ENCODE assay signal across 9 cellular contexts in the genomic region with DNA sequence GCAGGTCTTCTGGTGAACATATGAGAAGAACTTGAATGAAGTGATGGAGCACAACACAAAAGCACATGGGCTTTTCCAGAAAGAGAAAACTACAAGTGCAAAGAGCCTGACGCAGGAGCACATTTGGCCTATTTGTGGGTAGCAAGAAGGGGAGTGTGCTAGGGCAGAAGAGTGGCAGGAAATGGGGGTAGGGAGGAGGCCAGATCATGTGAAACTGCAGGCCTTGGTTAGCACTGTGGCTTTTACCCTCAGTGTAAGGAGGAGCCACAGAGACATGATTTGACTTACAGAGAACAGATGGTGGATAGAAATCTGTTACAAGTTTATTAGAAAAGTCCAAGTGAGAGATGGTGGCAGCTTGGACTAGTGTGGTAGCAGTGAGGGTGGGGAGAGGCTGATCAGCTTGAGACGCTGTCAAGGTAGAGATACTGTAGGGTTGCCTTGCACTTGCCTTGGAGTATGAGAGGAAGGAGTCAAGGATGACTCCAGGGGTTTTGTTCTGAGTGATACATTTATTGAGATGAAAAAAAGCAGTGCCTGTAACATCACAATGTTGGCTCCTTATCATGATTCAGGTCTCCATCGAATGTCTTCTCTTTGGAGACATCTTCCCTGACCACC.
A peak's percentile ranks its signal among the peaks of the same experiment; 100 is the strongest.
DNase-seq lines count a peak whose midpoint lies in the region; ATAC-seq and TF ChIP-seq lines count a peak whose summit lies in the region.
"Had no signal": no experiment of that assay in that cellular context is flagged by ENCODE, and none has a peak within 500 bp of the region (broad histone marks: within the 10 kb centered on the region; RNA-seq: fewer than 3 reads in every experiment).

No MANE protein-coding gene starts in this region.

- peak in 2 of 3 donors; percentile 21 to 44 for DNase-seq in mucosa of descending colon
- no peak for DNase-seq in NOMO-1 treated with dmso at 0.1 percent for 144 hours (lab: John Stamatoyannopoulos, UW; ENCODE audit: unreplicated experiment)
- DNase-seq in posterior vena cava (ENCODE audit: low spot score): no peak
- no peak for DNase-seq in tibial artery

- H3K9me3 ChIP-seq in mucosa of descending colon: no peaks in the 10 kb centered on the region
- no peaks in the 10 kb centered on the region for H3K9me3 ChIP-seq in tibial artery
- H3K9me3 ChIP-seq: body of pancreas had no signal

- intact Hi-C loops in mucosa of descending colon (cut with DNase I, micrococcal nuclease): no loop called here
- intact Hi-C loops in posterior vena cava (cut with DNase I): no loop called here
- intact Hi-C loops in tibial artery (cut with DNase I; ENCODE audit: low total_unique reads): no loop called here

- H3K27ac ChIP-seq in tibial artery: no peak overlapping the region

- TF ChIP-seq CTCF in mucosa of descending colon (IDR thresholded peaks at IDR 0.05): no peak
- no peak for TF ChIP-seq CTCF in tibial artery (IDR thresholded peaks at IDR 0.05)

- H3K4me3 ChIP-seq in mucosa of descending colon (no peak overlapping the region), tibial artery (no peak overlapping the region)
- H3K4me3 ChIP-seq: body of pancreas had no signal

- H3K36me3 ChIP-seq in mucosa of descending colon (ENCODE audit: low read depth) (no peaks in the 10 kb centered on the region), tibial artery (no peaks in the 10 kb centered on the region)

- peak; percentile 98 for ATAC-seq in GM18519 (IDR thresholded peaks at IDR 0.05; ENCODE audit: low FRiP score, unreplicated experiment)
- peak; percentile 99 for ATAC-seq in HG02852 (IDR thresholded peaks at IDR 0.05; ENCODE audit: unreplicated experiment)
- peak; percentile 93 for ATAC-seq in activated CD4-positive, CD25-positive, alpha-beta regulatory T cell treated with anti-CD3 and anti-CD28 coated beads, Interleukin-2, amount 50 U/mL, for 24 hours
- ATAC-seq in mucosa of descending colon: peak; percentile 91
- no peak for ATAC-seq in esophagus mucosa

- H3K4me1 ChIP-seq in mucosa of descending colon (ENCODE audit: low read depth): no peaks in the 10 kb centered on the region
- H3K4me1 ChIP-seq in tibial artery: peaks cover 0 to 3% (median 0%) of the 10 kb centered on the region in 4 donors

- H3K27me3 ChIP-seq in tibial artery: no peaks in the 10 kb centered on the region
- H3K27me3 ChIP-seq: body of pancreas had no signal

Comparison
In these comparisons a context has a peak if more than half of its experiments do, and no peak if none do; other contexts are left out.
1. DNase-seq: peak in mucosa of descending colon (2 of 3); none in NOMO-1 treated with dmso at 0.1 percent for 144 hours (single experiment), posterior vena cava (single experiment) and tibial artery (0 of 2).